Comparison of ENCODE assay signal across 9 cellular contexts in genomic region chr2:175309799-175310198, GRCh38.
DNase-seq lines count a peak whose midpoint lies in the region; ATAC-seq and TF ChIP-seq lines count a peak whose summit lies in the region.
"Had no signal": no experiment of that assay in that cellular context is flagged by ENCODE, and none has a peak within 500 bp of the region (broad histone marks: within the 10 kb centered on the region; RNA-seq: fewer than 3 reads in every experiment).

No MANE protein-coding gene starts in this region.

- WGBS in body of pancreas, 2 donors: 37 to 51% methylated on average over 3 of the region's 3 CpGs

- DNase-seq in SIG-M5 treated with dmso at 0.1 percent for 504 hours (lab: John Stamatoyannopoulos, UW; ENCODE audit: unreplicated experiment) (peak; percentile 72), SIG-M5 (lab: John Stamatoyannopoulos, UW) (no peak), HuH-7 (ENCODE audit: low spot score) (peak; percentile 52), OCI-LY7 (ENCODE audit: low spot score) (peak; percentile 22), fibroblast of villous mesenchyme (ENCODE audit: low read depth) (peak; percentile 22), tibial artery (no peak), body of pancreas (no peak)
- DNase-seq in stimulated activated CD8-positive, alpha-beta memory T cell treated with anti-CD3 and anti-CD28 coated beads, Interleukin-4, amount 100 ng/mL, for 48 hours: no peak

- H3K4me2 ChIP-seq in OCI-LY7 (ENCODE audit: low read length): no peak overlapping the region
- H3K4me2 ChIP-seq: BLaER1 treated with 17β-estradiol and CSF1 and Interleukin-3, amounts not matched to agents 10 nM and 100 nM had no signal

- TF ChIP-seq CTCF in OCI-LY7 (conservative IDR thresholded peaks at IDR 0.05; ENCODE audit: low read length): peak; percentile 71
- peak; percentile 48 for TF ChIP-seq CTCF in fibroblast of villous mesenchyme (IDR thresholded peaks at IDR 0.05; ENCODE audit: insufficient read depth, low read depth, low read length)
- no peak for TF ChIP-seq CTCF in tibial artery (IDR thresholded peaks at IDR 0.05)
- peak in 2 of 7 experiments; percentile 17 to 20 for TF ChIP-seq CTCF in body of pancreas (IDR thresholded peaks at IDR 0.05)

- no peaks in the 10 kb centered on the region for H4K20me1 ChIP-seq in OCI-LY7 (ENCODE audit: insufficient read depth, low read length)
- H4K20me1 ChIP-seq: BLaER1 treated with 17β-estradiol and CSF1 and Interleukin-3, amounts not matched to agents 10 nM and 100 nM had no signal

- intact Hi-C loops in OCI-LY7 (cut with micrococcal nuclease; ENCODE audit: unreplicated experiment): no loop called here
- intact Hi-C loops in tibial artery (cut with DNase I; ENCODE audit: low total_unique reads): no loop called here
- intact Hi-C loops in body of pancreas (cut with DNase I): no loop called here

- POLR2A ChIA-PET in OCI-LY7 (lab: Charles Lee): interaction anchor here (0.7 to 1.0 kb wide), 2 partner anchors 607 to 1914 kb away, joined by 3 to 4 read pairs; no protein-coding TSS in a partner anchor

- peaks cover 0 to 4% of the 10 kb centered on the region in 2 donors for H3K27me3 ChIP-seq in tibial artery
- H3K27me3 ChIP-seq in body of pancreas: no peaks in the 10 kb centered on the region
- H3K27me3 ChIP-seq: BLaER1 treated with 17β-estradiol and CSF1 and Interleukin-3, amounts not matched to agents 10 nM and 100 nM had no signal

- H2AFZ ChIP-seq in OCI-LY7 (ENCODE audit: low read length): no peak overlapping the region

- TF ChIP-seq POLR2A in body of pancreas (IDR thresholded peaks at IDR 0.05): no peak

- H3K27ac ChIP-seq in OCI-LY7 (ENCODE audit: low read depth, low read length, poor library complexity, severe bottlenecking) (no peak overlapping the region), tibial artery (no peak overlapping the region), body of pancreas (no peak overlapping the region)
- H3K27ac ChIP-seq: BLaER1 treated with 17β-estradiol and CSF1 and Interleukin-3, amounts not matched to agents 10 nM and 100 nM had no signal

- no peaks in the 10 kb centered on the region for H3K4me1 ChIP-seq in OCI-LY7 (ENCODE audit: insufficient read depth, low read length, poor library complexity, severe bottlenecking)
- H3K4me1 ChIP-seq in tibial artery: no peaks in the 10 kb centered on the region
- H3K4me1 ChIP-seq in body of pancreas: no peaks in the 10 kb centered on the region
- H3K4me1 ChIP-seq: BLaER1 treated with 17β-estradiol and CSF1 and Interleukin-3, amounts not matched to agents 10 nM and 100 nM had no signal

- H3K79me2 ChIP-seq in OCI-LY7 (ENCODE audit: insufficient read depth, low read depth, low read length): no peaks in the 10 kb centered on the region

- no peaks in the 10 kb centered on the region for H3K9me3 ChIP-seq in OCI-LY7 (ENCODE audit: low read length)
- no peaks in the 10 kb centered on the region for H3K9me3 ChIP-seq in tibial artery
- H3K9me3 ChIP-seq in body of pancreas: no peaks in the 10 kb centered on the region
- H3K9me3 ChIP-seq: BLaER1 treated with 17β-estradiol and CSF1 and Interleukin-3, amounts not matched to agents 10 nM and 100 nM had no signal

- no peak for ATAC-seq in body of pancreas

- BruUV-seq in OCI-LY7 (replicated peaks; lab: Mats Ljungman, UMichigan): no TSS peak

- no peak overlapping the region for H3K4me3 ChIP-seq in OCI-LY7 (ENCODE audit: low read depth, low read length, poor library complexity, severe bottlenecking)
- no peak overlapping the region for H3K4me3 ChIP-seq in fibroblast of villous mesenchyme (ENCODE audit: low read depth, low read length)
- no peak overlapping the region for H3K4me3 ChIP-seq in tibial artery
- H3K4me3 ChIP-seq in body of pancreas: no peak overlapping the region
- H3K4me3 ChIP-seq: BLaER1 treated with 17β-estradiol and CSF1 and Interleukin-3, amounts not matched to agents 10 nM and 100 nM had no signal

- no peaks in the 10 kb centered on the region for H3K9me2 ChIP-seq in OCI-LY7 (ENCODE audit: insufficient read depth, low read length)

- H3K36me3 ChIP-seq in OCI-LY7 (ENCODE audit: insufficient read depth, low read length) (no peaks in the 10 kb centered on the region), tibial artery (no peaks in the 10 kb centered on the region), body of pancreas (replicated peaks in 1 of 2; ENCODE audit: insufficient read depth in 1 of 2, low read depth in 2 of 2) (no peaks in the 10 kb centered on the region)
- H3K36me3 ChIP-seq: BLaER1 treated with 17β-estradiol and CSF1 and Interleukin-3, amounts not matched to agents 10 nM and 100 nM had no signal

- CTCF ChIA-PET in OCI-LY7 (lab: Charles Lee; ENCODE audit: unreplicated experiment): no interaction called here

Comparison
In these comparisons a context has a peak if more than half of its experiments do, and no peak if none do; other contexts are left out.
1. DNase-seq: peak in SIG-M5 treated with dmso at 0.1 percent for 504 hours (single experiment), HuH-7 (single experiment), OCI-LY7 (single experiment) and fibroblast of villous mesenchyme (single experiment); none in SIG-M5 (single experiment), stimulated activated CD8-positive, alpha-beta memory T cell treated with anti-CD3 and anti-CD28 coated beads, Interleukin-4, amount 100 ng/mL, for 48 hours (single experiment), tibial artery (0 of 2) and body of pancreas (0 of 4).
2. CTCF ChIP-seq: peak in OCI-LY7 (single experiment) and fibroblast of villous mesenchyme (single experiment); none in tibial artery (0 of 2).